8 cellular contexts compared by ENCODE assay signal in the genomic region with DNA sequence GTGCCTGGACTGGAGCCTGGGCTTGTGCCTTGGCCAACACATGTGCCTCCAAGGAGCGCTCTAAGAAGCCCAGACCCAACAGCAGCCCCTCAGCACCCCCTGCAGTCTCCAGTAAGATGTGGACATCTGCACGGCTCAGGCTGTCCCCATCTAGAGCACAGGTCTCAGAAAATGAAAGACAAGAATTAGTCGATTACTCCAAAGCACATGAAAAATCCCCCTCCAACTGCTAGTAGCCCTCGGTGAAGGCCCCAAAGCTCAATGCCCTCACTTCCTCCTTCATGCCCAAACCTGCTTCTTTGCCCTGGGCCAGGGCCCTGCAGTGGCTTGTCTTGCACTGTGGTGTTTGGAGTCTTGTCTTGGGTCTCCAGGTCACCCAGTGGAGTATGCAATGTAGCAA. TPM values are rescaled to one million over a fixed set of nuclear protein-coding genes. Genes with fewer than 3 reads are reported as not detected.
DNase-seq lines count a peak whose midpoint lies in the region; ATAC-seq lines count a peak whose summit lies in the region.
"Had no signal": no experiment of that assay in that cellular context is flagged by ENCODE, and none has a peak within 500 bp of the region (broad histone marks: within the 10 kb centered on the region; RNA-seq: fewer than 3 reads in every experiment).

No MANE protein-coding gene starts in this region.

- intact Hi-C loops in sciatic nerve (cut with DNase I), result no loop called here

- H3K27ac Mint-ChIP-seq in immature natural killer cell, result no peak overlapping the region

- H3K27me3 Mint-ChIP-seq in immature natural killer cell (ENCODE audit: low read depth in 3 of 3), result peaks cover 0 to 3% (median 0%) of the 10 kb centered on the region in 3 donors

- H3K36me3 Mint-ChIP-seq in immature natural killer cell, result no peaks in the 10 kb centered on the region

- no peaks in the 10 kb centered on the region for H3K4me1 Mint-ChIP-seq in immature natural killer cell

- H3K4me3 Mint-ChIP-seq in immature natural killer cell, result no peak overlapping the region

- H3K9me3 Mint-ChIP-seq in immature natural killer cell, result no peaks in the 10 kb centered on the region

- ATAC-seq in GM18517 (IDR thresholded peaks at IDR 0.05; ENCODE audit: unreplicated experiment) (peak; percentile 53), GM21717 (IDR thresholded peaks at IDR 0.05; ENCODE audit: unreplicated experiment) (peak; percentile 67), HG03558 (IDR thresholded peaks at IDR 0.05; ENCODE audit: extremely low read depth, unreplicated experiment) (peak; percentile 40), sciatic nerve (no peak)

- DNase-seq in iPS-NIHi7 (ENCODE audit: extremely low spot score), result peak; percentile 19
- no peak for DNase-seq in sciatic nerve (ENCODE audit: low spot score)
- no peak for DNase-seq in NCI-H345 (lab: John Stamatoyannopoulos, UW)
- DNase-seq in immature natural killer cell, result no peak
- DNase-seq: NCI-H1048 had no signal

RNA-seq across cellular contexts. Expression of gene ERO1B, which starts 21.9 kb away (rescaled TPM):
- 10.6 TPM for total RNA-seq in sciatic nerve
- polyA plus RNA-seq in immature natural killer cell, result 1 to 10 TPM; 2.0 to 2.1 (median 2.0) TPM
